Comparison of ENCODE assay signal across 22 cellular contexts in genomic region chr18:26864658-26865057, GRCh38. TPM values are rescaled to one million over a fixed set of nuclear protein-coding genes. Genes with fewer than 3 reads are reported as not detected.
DNase-seq lines count a peak whose midpoint lies in the region; ATAC-seq lines count a peak whose summit lies in the region.
"Had no signal": no experiment of that assay in that cellular context is flagged by ENCODE, and none has a peak within 500 bp of the region (broad histone marks: within the 10 kb centered on the region; RNA-seq: fewer than 3 reads in every experiment).

No MANE protein-coding gene starts in this region.

- ATAC-seq in HG03442 (IDR thresholded peaks at IDR 0.05; ENCODE audit: unreplicated experiment) (peak; percentile 30), GM18873 (IDR thresholded peaks at IDR 0.05; ENCODE audit: low FRiP score, unreplicated experiment) (no peak)
- ATAC-seq: activated CD4-positive, alpha-beta T cell treated with anti-CD3 and anti-CD28 coated beads for 36 hours; activated CD8-positive, alpha-beta memory T cell treated with anti-CD3 and anti-CD28 coated beads, Interleukin-2, amount 10 ng/mL, durations not matched to agents 7 days and 5 days; activated naive CD8-positive, alpha-beta T cell treated with anti-CD3 and anti-CD28 coated beads, Interleukin-2, amount 50 U/mL, for 24 hours had no signal

- peak; percentile 52 for DNase-seq in DMS53 (lab: John Stamatoyannopoulos, UW)
- no peak for DNase-seq in DMS53 treated with DMSO at 0.1 percent for 48 hours (lab: John Stamatoyannopoulos, UW; ENCODE audit: unreplicated experiment)
- DNase-seq in substantia nigra (lab: John Stamatoyannopoulos, UW), result peak in 1 of 49 donors; percentile 7
- no peak for DNase-seq in A172 (ENCODE audit: low spot score)
- no peak for DNase-seq in NCI-H1048 (lab: John Stamatoyannopoulos, UW)
- DNase-seq: activated CD4-positive, alpha-beta T cell treated with anti-CD3 and anti-CD28 coated beads for 36 hours; activated CD8-positive, alpha-beta memory T cell treated with anti-CD3 and anti-CD28 coated beads, Interleukin-2, amount 10 ng/mL, durations not matched to agents 7 days and 5 days; activated naive CD8-positive, alpha-beta T cell treated with anti-CD3 and anti-CD28 coated beads, Interleukin-2, amount 50 U/mL, for 24 hours; IMR-90; naive B cell; NCI-H1694 treated with DMSO at 0.1 percent for 48 hours; NCI-H226 had no signal

- H3K27ac ChIP-seq in layer of hippocampus (ENCODE audit: low read depth, low read length) (peak overlapping the region; percentile 85), substantia nigra (ENCODE audit: low read depth, low read length, poor library complexity, severe bottlenecking) (peak overlapping the region; percentile 61)
- H3K27ac ChIP-seq: 22Rv1; BLaER1 treated with 17β-estradiol and CSF1 and Interleukin-3, amounts not matched to agents 10 nM and 100 nM; breast epithelium; skin epidermis had no signal

- H3K27me3 ChIP-seq in layer of hippocampus (ENCODE audit: control insufficient read depth, insufficient read depth, low read length), result peaks cover 2% of the 10 kb centered on the region
- H3K27me3 ChIP-seq: BLaER1 treated with 17β-estradiol and CSF1 and Interleukin-3, amounts not matched to agents 10 nM and 100 nM; breast epithelium had no signal

RNA-seq across cellular contexts. Expression of gene AQP4, which starts 0.8 kb away (rescaled TPM):
- total RNA-seq in A172 (2014; rRNA removed; shearing (Covaris generic)), result not detected in 2 replicates
- total RNA-seq: activated CD4-positive, alpha-beta T cell treated with anti-CD3 and anti-CD28 coated beads for 36 hours; activated CD8-positive, alpha-beta memory T cell treated with anti-CD3 and anti-CD28 coated beads, Interleukin-2, amount 10 ng/mL, durations not matched to agents 7 days and 5 days; activated T-helper 2 cell treated with anti-CD3 and anti-CD28 coated beads, Interferon-gamma antibody, Interleukin-2, Interleukin-4, amounts not matched to agents 10 μg/mL and 5 μg/mL and 100 μg/mL, durations not matched to agents 14 hours and 24 hours and 36 hours; fibroblast of villous mesenchyme; IMR-90; posterior vena cava had no signal
